ENCODE assay signal across 10 cellular contexts in the genomic region with DNA sequence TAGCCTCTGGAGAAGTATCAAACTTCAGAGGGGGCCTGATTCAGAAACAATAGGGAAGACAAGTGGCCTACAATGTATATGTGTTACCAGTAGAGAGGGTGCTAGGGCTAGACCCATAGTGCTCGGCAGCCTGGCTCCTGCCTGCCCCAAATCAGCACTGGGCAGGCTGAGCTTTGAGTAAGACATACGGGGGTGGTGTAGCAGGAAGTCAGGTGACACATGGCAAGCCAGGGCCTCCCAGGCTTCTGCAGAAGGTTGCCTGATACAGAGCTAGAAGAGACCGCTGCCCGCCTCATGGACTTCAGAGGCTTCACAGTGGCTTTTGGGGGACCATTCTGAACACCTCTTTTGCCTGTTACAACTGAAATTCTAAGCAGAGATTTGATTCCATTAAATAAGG. TPM values are rescaled to one million over a fixed set of nuclear protein-coding genes. Genes with fewer than 3 reads are reported as not detected.
DNase-seq lines count a peak whose midpoint lies in the region; ATAC-seq and TF ChIP-seq lines count a peak whose summit lies in the region.
"Had no signal": no experiment of that assay in that cellular context is flagged by ENCODE, and none has a peak within 500 bp of the region (broad histone marks: within the 10 kb centered on the region; RNA-seq: fewer than 3 reads in every experiment).

No MANE protein-coding gene starts in this region.

- H3K27me3 ChIP-seq in GM23338 (ENCODE audit: insufficient read depth), result no peaks in the 10 kb centered on the region
- H3K27me3 ChIP-seq: MG63 had no signal

- no peak overlapping the region for H3K4me3 ChIP-seq in GM23338
- H3K4me3 ChIP-seq: MG63 had no signal

- POLR2A ChIA-PET in RWPE1 (lab: Yijun Ruan, JAX; ENCODE audit: low non-redundant PET), result no interaction called here

- H3K27me3 Mint-ChIP-seq in GM23338 (ENCODE audit: insufficient read depth, low read depth, poor library complexity), result peaks cover 3% of the 10 kb centered on the region

- H3K27ac Mint-ChIP-seq in GM23338, result no peak overlapping the region

- no peaks in the 10 kb centered on the region for H3K9me2 ChIP-seq in GM23338 (ENCODE audit: insufficient read depth)

- H3K9me3 Mint-ChIP-seq in GM23338, result no peaks in the 10 kb centered on the region

- H3F3A ChIP-seq in GM23338 (replicated peaks; ENCODE audit: low read depth), result no peaks in the 10 kb centered on the region

- H3K79me2 ChIP-seq in GM23338 (replicated peaks; ENCODE audit: insufficient read depth), result peaks cover 90% of the 10 kb centered on the region

- H3K4me3 Mint-ChIP-seq in GM23338, result no peak overlapping the region

- H4K20me1 ChIP-seq in GM23338 (replicated peaks; ENCODE audit: insufficient read depth), result peaks cover 49% of the 10 kb centered on the region

- CTCF ChIA-PET in RWPE1 (lab: Yijun Ruan, JAX), result no interaction called here

- no peak overlapping the region for H3K27ac ChIP-seq in GM23338 (ENCODE audit: low read depth)
- no peak overlapping the region for H3K27ac ChIP-seq in RWPE1
- H3K27ac ChIP-seq: WERI-Rb-1 had no signal

- H3K4me2 ChIP-seq in GM23338, result no peak overlapping the region

- no peak overlapping the region for H2AFZ ChIP-seq in GM23338

- H3K4me1 ChIP-seq in GM23338 (ENCODE audit: insufficient read depth), result peaks cover 21% of the 10 kb centered on the region

- no peak for DNase-seq in GM23338 (ENCODE audit: low spot score)
- peak; percentile 31 to 52 for DNase-seq in activated CD8-positive, alpha-beta memory T cell treated with anti-CD3 and anti-CD28 coated beads for 4 hours (ENCODE audit: low read depth in 2 of 2)
- DNase-seq in stimulated activated CD4-positive, alpha-beta T cell treated with anti-CD3 and anti-CD28 coated beads, Interleukin-1b, Interleukin-23, amount 100 ng/mL, for 48 hours, result peak; percentile 65
- no peak for DNase-seq in RWPE1 (ENCODE audit: low spot score)
- DNase-seq in NK-92 (lab: John Stamatoyannopoulos, UW; ENCODE audit: unreplicated experiment), result no peak
- DNase-seq: WERI-Rb-1 had no signal

- H3K36me3 Mint-ChIP-seq in GM23338 (ENCODE audit: low read depth), result peaks cover 9% of the 10 kb centered on the region; the same call in 1 of the 3 replicates

- peaks cover 40% of the 10 kb centered on the region for H3K4me1 Mint-ChIP-seq in GM23338

- ATAC-seq in GM23338 (peak; percentile 63), esophagus mucosa (peak; percentile 43), GM19452 (IDR thresholded peaks at IDR 0.05; ENCODE audit: unreplicated experiment) (no peak), GM21723 (IDR thresholded peaks at IDR 0.05; ENCODE audit: unreplicated experiment) (no peak)

- TF ChIP-seq CTCF in GM23338 (conservative IDR thresholded peaks at IDR 0.05; ENCODE audit: low read depth in 2 of 2) (no peak), RWPE1 (conservative IDR thresholded peaks at IDR 0.05; ENCODE audit: low read depth) (no peak)

- H3K36me3 ChIP-seq in GM23338 (ENCODE audit: insufficient read depth), result peaks cover 8% of the 10 kb centered on the region; the same call in 1 of the 2 replicates

TF ChIP-seq in GM23338, 12 proteins besides CTCF, POLR2A, EP300 and RAD21 (continues in another document):
- TF ChIP-seq EZH2 (IDR thresholded peaks at IDR 0.05; ENCODE audit: low read depth, unreplicated experiment), result no peak
- no peak for TF ChIP-seq CREB1 (CRISPR knock-in tag; IDR thresholded peaks at IDR 0.05; ENCODE audit: low read depth)
- no peak for TF ChIP-seq NANOG (IDR thresholded peaks at IDR 0.05; ENCODE audit: borderline replicate concordance)
- TF ChIP-seq, protein P1, sequence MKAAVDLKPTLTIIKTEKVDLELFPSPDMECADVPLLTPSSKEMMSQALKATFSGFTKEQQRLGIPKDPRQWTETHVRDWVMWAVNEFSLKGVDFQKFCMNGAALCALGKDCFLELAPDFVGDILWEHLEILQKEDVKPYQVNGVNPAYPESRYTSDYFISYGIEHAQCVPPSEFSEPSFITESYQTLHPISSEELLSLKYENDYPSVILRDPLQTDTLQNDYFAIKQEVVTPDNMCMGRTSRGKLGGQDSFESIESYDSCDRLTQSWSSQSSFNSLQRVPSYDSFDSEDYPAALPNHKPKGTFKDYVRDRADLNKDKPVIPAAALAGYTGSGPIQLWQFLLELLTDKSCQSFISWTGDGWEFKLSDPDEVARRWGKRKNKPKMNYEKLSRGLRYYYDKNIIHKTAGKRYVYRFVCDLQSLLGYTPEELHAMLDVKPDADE (IDR thresholded peaks at IDR 0.05), result no peak
- TF ChIP-seq, protein P2, sequence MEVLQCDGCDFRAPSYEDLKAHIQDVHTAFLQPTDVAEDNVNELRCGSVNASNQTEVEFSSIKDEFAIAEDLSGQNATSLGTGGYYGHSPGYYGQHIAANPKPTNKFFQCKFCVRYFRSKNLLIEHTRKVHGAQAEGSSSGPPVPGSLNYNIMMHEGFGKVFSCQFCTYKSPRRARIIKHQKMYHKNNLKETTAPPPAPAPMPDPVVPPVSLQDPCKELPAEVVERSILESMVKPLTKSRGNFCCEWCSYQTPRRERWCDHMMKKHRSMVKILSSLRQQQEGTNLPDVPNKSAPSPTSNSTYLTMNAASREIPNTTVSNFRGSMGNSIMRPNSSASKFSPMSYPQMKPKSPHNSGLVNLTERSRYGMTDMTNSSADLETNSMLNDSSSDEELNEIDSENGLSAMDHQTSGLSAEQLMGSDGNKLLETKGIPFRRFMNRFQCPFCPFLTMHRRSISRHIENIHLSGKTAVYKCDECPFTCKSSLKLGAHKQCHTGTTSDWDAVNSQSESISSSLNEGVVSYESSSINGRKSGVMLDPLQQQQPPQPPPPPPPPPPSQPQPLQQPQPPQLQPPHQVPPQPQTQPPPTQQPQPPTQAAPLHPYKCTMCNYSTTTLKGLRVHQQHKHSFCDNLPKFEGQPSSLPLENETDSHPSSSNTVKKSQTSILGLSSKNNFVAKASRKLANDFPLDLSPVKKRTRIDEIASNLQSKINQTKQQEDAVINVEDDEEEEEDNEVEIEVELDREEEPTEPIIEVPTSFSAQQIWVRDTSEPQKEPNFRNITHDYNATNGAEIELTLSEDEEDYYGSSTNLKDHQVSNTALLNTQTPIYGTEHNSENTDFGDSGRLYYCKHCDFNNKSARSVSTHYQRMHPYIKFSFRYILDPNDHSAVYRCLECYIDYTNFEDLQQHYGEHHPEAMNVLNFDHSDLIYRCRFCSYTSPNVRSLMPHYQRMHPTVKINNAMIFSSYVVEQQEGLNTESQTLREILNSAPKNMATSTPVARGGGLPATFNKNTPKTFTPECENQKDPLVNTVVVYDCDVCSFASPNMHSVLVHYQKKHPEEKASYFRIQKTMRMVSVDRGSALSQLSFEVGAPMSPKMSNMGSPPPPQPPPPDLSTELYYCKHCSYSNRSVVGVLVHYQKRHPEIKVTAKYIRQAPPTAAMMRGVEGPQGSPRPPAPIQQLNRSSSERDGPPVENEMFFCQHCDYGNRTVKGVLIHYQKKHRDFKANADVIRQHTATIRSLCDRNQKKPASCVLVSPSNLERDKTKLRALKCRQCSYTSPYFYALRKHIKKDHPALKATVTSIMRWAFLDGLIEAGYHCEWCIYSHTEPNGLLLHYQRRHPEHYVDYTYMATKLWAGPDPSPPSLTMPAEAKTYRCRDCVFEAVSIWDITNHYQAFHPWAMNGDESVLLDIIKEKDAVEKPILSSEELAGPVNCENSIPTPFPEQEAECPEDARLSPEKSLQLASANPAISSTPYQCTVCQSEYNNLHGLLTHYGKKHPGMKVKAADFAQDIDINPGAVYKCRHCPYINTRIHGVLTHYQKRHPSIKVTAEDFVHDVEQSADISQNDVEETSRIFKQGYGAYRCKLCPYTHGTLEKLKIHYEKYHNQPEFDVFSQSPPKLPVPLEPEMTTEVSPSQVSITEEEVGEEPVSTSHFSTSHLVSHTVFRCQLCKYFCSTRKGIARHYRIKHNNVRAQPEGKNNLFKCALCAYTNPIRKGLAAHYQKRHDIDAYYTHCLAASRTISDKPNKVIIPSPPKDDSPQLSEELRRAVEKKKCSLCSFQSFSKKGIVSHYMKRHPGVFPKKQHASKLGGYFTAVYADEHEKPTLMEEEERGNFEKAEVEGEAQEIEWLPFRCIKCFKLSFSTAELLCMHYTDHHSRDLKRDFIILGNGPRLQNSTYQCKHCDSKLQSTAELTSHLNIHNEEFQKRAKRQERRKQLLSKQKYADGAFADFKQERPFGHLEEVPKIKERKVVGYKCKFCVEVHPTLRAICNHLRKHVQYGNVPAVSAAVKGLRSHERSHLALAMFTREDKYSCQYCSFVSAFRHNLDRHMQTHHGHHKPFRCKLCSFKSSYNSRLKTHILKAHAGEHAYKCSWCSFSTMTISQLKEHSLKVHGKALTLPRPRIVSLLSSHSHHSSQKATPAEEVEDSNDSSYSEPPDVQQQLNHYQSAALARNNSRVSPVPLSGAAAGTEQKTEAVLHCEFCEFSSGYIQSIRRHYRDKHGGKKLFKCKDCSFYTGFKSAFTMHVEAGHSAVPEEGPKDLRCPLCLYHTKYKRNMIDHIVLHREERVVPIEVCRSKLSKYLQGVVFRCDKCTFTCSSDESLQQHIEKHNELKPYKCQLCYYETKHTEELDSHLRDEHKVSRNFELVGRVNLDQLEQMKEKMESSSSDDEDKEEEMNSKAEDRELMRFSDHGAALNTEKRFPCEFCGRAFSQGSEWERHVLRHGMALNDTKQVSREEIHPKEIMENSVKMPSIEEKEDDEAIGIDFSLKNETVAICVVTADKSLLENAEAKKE (CRISPR knock-in tag; IDR thresholded peaks at IDR 0.05), result no peak
- TF ChIP-seq EZH2phosphoT487 (IDR thresholded peaks at IDR 0.05; ENCODE audit: unreplicated experiment), result no peak
- no peak for TF ChIP-seq STAT1 (IDR thresholded peaks at IDR 0.05; ENCODE audit: unreplicated experiment)
- no peak for TF ChIP-seq JUNB (IDR thresholded peaks at IDR 0.05; ENCODE audit: unreplicated experiment)

RNA-seq across cellular contexts. Expression of a gene that starts 43.4 kb away (rescaled TPM):
- total RNA-seq in GM23338 (2014; rRNA removed; shearing (Covaris generic)), result 161 and 167 TPM in 2 replicates
- polyA plus RNA-seq in GM23338 (2016; fragmentation: Nextera tagmentation; extraction: Ambion mirVana), result 137 and 144 TPM in 2 replicates
- 82.6 TPM for total RNA-seq in esophagus mucosa

Comparison
In these comparisons a context has a peak if more than half of its experiments do, and no peak if none do; other contexts are left out.
1. ATAC-seq: peak in GM23338 (single experiment) and esophagus mucosa (single experiment); none in GM19452 (single experiment) and GM21723 (single experiment).
2. DNase-seq: peak in activated CD8-positive, alpha-beta memory T cell treated with anti-CD3 and anti-CD28 coated beads for 4 hours (2 of 2) and stimulated activated CD4-positive, alpha-beta T cell treated with anti-CD3 and anti-CD28 coated beads, Interleukin-1b, Interleukin-23, amount 100 ng/mL, for 48 hours (single experiment); none in GM23338 (single experiment), RWPE1 (single experiment) and NK-92 (single experiment).